ENCODE assay signal across 1 cellular context in genomic region chr13:27251166-27252088, GRCh38.
TF ChIP-seq lines count a peak whose summit lies in the region.

TSS of gene RPL21 (plus strand) at chr13:27251558. CDS start at chr13:27253777, 2,219 bp downstream.

TF ChIP-seq in WTC11, 78 proteins besides CTCF, POLR2A, EP300 and RAD21 (continued from another document and continues in another):
- peak; percentile 81 for TF ChIP-seq FOXP4 (CRISPR knock-in tag; IDR thresholded peaks at IDR 0.05)
- no peak for TF ChIP-seq E2F4 (CRISPR knock-in tag; IDR thresholded peaks at IDR 0.05; ENCODE audit: borderline replicate concordance, low read depth)
- no peak for TF ChIP-seq NR1H2 (CRISPR knock-in tag; IDR thresholded peaks at IDR 0.05)
- peak; percentile 62; the same call in 1 of the 2 replicates for TF ChIP-seq NFE2L1 (CRISPR knock-in tag; IDR thresholded peaks at IDR 0.05)
- no peak for TF ChIP-seq ATF6 (CRISPR knock-in tag; IDR thresholded peaks at IDR 0.05)
- TF ChIP-seq ZNF263 (CRISPR knock-in tag; IDR thresholded peaks at IDR 0.05; ENCODE audit: low read depth) = no peak
- TF ChIP-seq ZBTB21 (CRISPR knock-in tag; IDR thresholded peaks at IDR 0.05; ENCODE audit: borderline replicate concordance) = peak; percentile 94
- TF ChIP-seq OVOL2 (CRISPR knock-in tag; IDR thresholded peaks at IDR 0.05; ENCODE audit: borderline replicate concordance) = no peak; the same call in 1 of the 2 replicates
- no peak for TF ChIP-seq AR (CRISPR knock-in tag; IDR thresholded peaks at IDR 0.05)
- no peak for TF ChIP-seq ZNF121 (CRISPR knock-in tag; IDR thresholded peaks at IDR 0.05)
- TF ChIP-seq NR2C2 (CRISPR knock-in tag; IDR thresholded peaks at IDR 0.05) = no peak; the same call in 1 of the 2 replicates
- TF ChIP-seq IRF1 (CRISPR knock-in tag; IDR thresholded peaks at IDR 0.05) = 0 out of 2 replicates have a peak, but pooled peaks have one; percentile 23
- peak; percentile 39; the same call in 1 of the 2 replicates for TF ChIP-seq USF1 (CRISPR knock-in tag; IDR thresholded peaks at IDR 0.05)
- no peak for TF ChIP-seq ERG (CRISPR knock-in tag; IDR thresholded peaks at IDR 0.05)
- TF ChIP-seq NR3C1 (CRISPR knock-in tag; conservative IDR thresholded peaks at IDR 0.05; ENCODE audit: low read depth) = no peak
- peak; percentile 63 for TF ChIP-seq ATF2 (CRISPR knock-in tag; IDR thresholded peaks at IDR 0.05; ENCODE audit: borderline replicate concordance, low read depth)
- TF ChIP-seq NFATC4 (CRISPR knock-in tag; IDR thresholded peaks at IDR 0.05) = peak; percentile 60; the same call in 1 of the 2 replicates
- no peak for TF ChIP-seq ZNF423 (CRISPR knock-in tag; IDR thresholded peaks at IDR 0.05)
- TF ChIP-seq ETV6 (CRISPR knock-in tag; IDR thresholded peaks at IDR 0.05) = peak; percentile 77; the same call in 1 of the 2 replicates
- TF ChIP-seq ESRRA (CRISPR knock-in tag; IDR thresholded peaks at IDR 0.05; ENCODE audit: borderline replicate concordance) = peak; percentile 92
- no peak; the same call in 1 of the 2 replicates for TF ChIP-seq SMAD3 (CRISPR knock-in tag; IDR thresholded peaks at IDR 0.05; ENCODE audit: borderline replicate concordance)
- TF ChIP-seq ZNF416 (CRISPR knock-in tag; IDR thresholded peaks at IDR 0.05) = 0 out of 2 replicates have a peak, but pooled peaks have one; percentile 52
- peak; percentile 89 for TF ChIP-seq FOXP1 (CRISPR knock-in tag; IDR thresholded peaks at IDR 0.05; ENCODE audit: borderline replicate concordance)
- TF ChIP-seq ZNF532 (CRISPR knock-in tag; IDR thresholded peaks at IDR 0.05; ENCODE audit: borderline replicate concordance) = no peak
- 0 out of 2 replicates have a peak, but pooled peaks have one; percentile 3 for TF ChIP-seq ATF1 (CRISPR knock-in tag; IDR thresholded peaks at IDR 0.05)
- peak; percentile 88 for TF ChIP-seq ARID4B (CRISPR knock-in tag; IDR thresholded peaks at IDR 0.05; ENCODE audit: borderline replicate concordance)
